Comparison of ENCODE assay signal across 22 cellular contexts in genomic region chr1:85172684-85173337, GRCh38. TPM values are rescaled to one million over a fixed set of nuclear protein-coding genes. Genes with fewer than 3 reads are reported as not detected.
DNase-seq lines count a peak whose midpoint lies in the region; ATAC-seq, FAIRE-seq and TF ChIP-seq lines count a peak whose summit lies in the region.
"Had no signal": no experiment of that assay in that cellular context is flagged by ENCODE, and none has a peak within 500 bp of the region (broad histone marks: within the 10 kb centered on the region; RNA-seq: fewer than 3 reads in every experiment).

No MANE protein-coding gene starts in this region.

- H3K36me3 ChIP-seq in Caco-2 (ENCODE audit: control insufficient read depth, insufficient read depth, low read length) (no peaks in the 10 kb centered on the region), HEK293 (ENCODE audit: control insufficient read depth in 2 of 2, insufficient read depth in 1 of 2, low read length in 2 of 2) (no peaks in the 10 kb centered on the region; a peak in 1 of 3 replicates), K562 (ENCODE audit: control insufficient read depth, insufficient read depth, low read length) (0 out of 3 replicates have a peak, but pooled peaks cover 8% of the 10 kb centered on the region), lower lobe of right lung (peaks cover 4% of the 10 kb centered on the region)
- H3K36me3 ChIP-seq: SJSA1 had no signal

- H3K27ac Mint-ChIP-seq in Caco-2 (ENCODE audit: unreplicated experiment): peak overlapping the region; percentile 8
- H3K27ac Mint-ChIP-seq in immature natural killer cell: no peak overlapping the region

- DNase-seq in Caco-2: no peak
- DNase-seq in K562 (ENCODE audit: extremely low read depth in 1 of 4, low spot score in 3 of 4): peak; percentile 8 to 83 (median 36)
- no peak for DNase-seq in lower lobe of right lung
- DNase-seq in NCI-H524 treated with DMSO at 0.1 percent for 48 hours (lab: John Stamatoyannopoulos, UW): no peak
- no peak for DNase-seq in immature natural killer cell
- DNase-seq: DMS153; Kasumi-1; NCI-H1092 treated with DMSO at 0.1 percent for 48 hours; NCI-H1436; NCI-H187; NCI-H2081 treated with DMSO at 0.1 percent for 48 hours; NCI-H526; NCI-H82; NK-92 treated with Interleukin-12 subunit alpha and Interleukin-12 subunit beta, amount 100 ng/mL, for 24 hours; PC-9 had no signal

- H3K4me1 ChIP-seq in Caco-2 (no peaks in the 10 kb centered on the region), HEK293 (ENCODE audit: control insufficient read depth, insufficient read depth, low read length) (no peaks in the 10 kb centered on the region), K562 (replicated peaks in 1 of 2; ENCODE audit: control insufficient read depth in 2 of 2, insufficient read depth in 2 of 2, low read length in 2 of 2) (peaks cover 0 to 18% of the 10 kb centered on the region in 2 experiments; a peak in 2 of 5 replicates), lower lobe of right lung (no peaks in the 10 kb centered on the region)
- H3K4me1 ChIP-seq: SJSA1 had no signal

- ATAC-seq in K562: peak; percentile 99
- ATAC-seq in lower lobe of right lung: peak; percentile 94 to 95
- ATAC-seq in HG02798 (IDR thresholded peaks at IDR 0.05; ENCODE audit: poor library complexity, unreplicated experiment): no peak
- no peak for ATAC-seq in GM21717 (IDR thresholded peaks at IDR 0.05; ENCODE audit: unreplicated experiment)
- ATAC-seq: HepG2, Right ventricle myocardium inferior had no signal

- H3K27me3 ChIP-seq in Caco-2 (replicated peaks; ENCODE audit: control insufficient read depth, insufficient read depth, low read length) (no peaks in the 10 kb centered on the region), K562 (ENCODE audit: control insufficient read depth in 2 of 2, insufficient read depth in 2 of 2, low read length in 2 of 2) (no peaks in the 10 kb centered on the region), lower lobe of right lung (ENCODE audit: low read depth) (no peaks in the 10 kb centered on the region)

- WGBS in K562 (ENCODE audit: insufficient coverage, low coverage, missing lambda C conversion rate): 0% methylated on average over 4 of the region's 4 CpGs

- H3K9ac ChIP-seq in K562 (ENCODE audit: insufficient read depth in 1 of 2, low read depth in 2 of 2, low read length in 2 of 2): peak overlapping the region in 1 of 2 experiments; percentile 35; a peak in 1 of 4 replicates

- H3K4me3 ChIP-seq in Caco-2 (ENCODE audit: low read depth, low read length): no peak overlapping the region
- H3K4me3 ChIP-seq in HEK293 (ENCODE audit: low read depth, low read length): no peak overlapping the region
- no peak overlapping the region for H3K4me3 ChIP-seq in K562
- H3K4me3 ChIP-seq in lower lobe of right lung: no peak overlapping the region
- H3K4me3 ChIP-seq: PC-9, SJSA1 had no signal

- peak; percentile 95 for FAIRE-seq in K562 (lab: Jason Lieb, UNC)
- FAIRE-seq: GM18507, HepG2 had no signal

- H3K4me1 Mint-ChIP-seq in Caco-2 (ENCODE audit: low read depth, unreplicated experiment): peaks cover 5% of the 10 kb centered on the region
- no peaks in the 10 kb centered on the region for H3K4me1 Mint-ChIP-seq in immature natural killer cell

- TF ChIP-seq POLR2A in K562 (conservative IDR thresholded peaks at IDR 0.05): no peak

- H3K9me1 ChIP-seq in K562 (ENCODE audit: control insufficient read depth, insufficient read depth, low read length): no peaks in the 10 kb centered on the region

- intact Hi-C loops in Caco-2 (cut with micrococcal nuclease; ENCODE audit: unreplicated experiment): no loop called here
- intact Hi-C loops in K562 (cut with micrococcal nuclease): no loop called here
- intact Hi-C loops in lower lobe of right lung (cut with DNase I): no loop called here

- no TSS peak for BruUV-seq in Caco-2 (replicated peaks; lab: Mats Ljungman, UMichigan)
- no TSS peak for BruUV-seq in K562 (replicated peaks; lab: Mats Ljungman, UMichigan)

- POLR2A ChIA-PET in Caco-2 (lab: Charles Lee): no interaction called here
- POLR2A ChIA-PET in HEK293 (lab: Yijun Ruan, JAX): no interaction called here
- POLR2A ChIA-PET in K562 (lab: Yijun Ruan, JAX): interaction anchor here (1.0 kb wide), 1 partner anchor 15 kb away, joined by 3 read pairs; no protein-coding TSS in a partner anchor

- CTCF ChIA-PET in Caco-2 (lab: Charles Lee): no interaction called here
- CTCF ChIA-PET in HEK293 (lab: Yijun Ruan, JAX): interaction anchor here (0.5 kb wide), 1 partner anchor 554 kb away, joined by 3 read pairs; no protein-coding TSS in a partner anchor
- CTCF ChIA-PET in K562 (lab: Yijun Ruan, JAX; ENCODE audit: low intra/inter-chr PET ratio): no interaction called here

- H2AFZ ChIP-seq in K562 (ENCODE audit: low read depth, low read length): peak overlapping the region; percentile 35; the same call in 1 of the 2 replicates
- H2AFZ ChIP-seq: PC-9 had no signal

- peak overlapping the region; percentile 64 for H3K4me2 ChIP-seq in K562 (ENCODE audit: insufficient read depth, low read length)
- H3K4me2 ChIP-seq: PC-9 had no signal

- no peak for TF ChIP-seq RAD21 in K562 (CRISPR knock-in tag; conservative IDR thresholded peaks at IDR 0.05 in 1 of 2, IDR thresholded peaks at IDR 0.05 in 1 of 2)

- no peaks in the 10 kb centered on the region for H3K9me3 ChIP-seq in Caco-2
- no peaks in the 10 kb centered on the region for H3K9me3 ChIP-seq in HEK293 (ENCODE audit: control insufficient read depth, insufficient read depth, low read depth, low read length)
- no peaks in the 10 kb centered on the region for H3K9me3 ChIP-seq in K562 (replicated peaks; ENCODE audit: control insufficient read depth, insufficient read depth, low read depth, low read length)
- no peaks in the 10 kb centered on the region for H3K9me3 ChIP-seq in lower lobe of right lung
- H3K9me3 ChIP-seq: SJSA1 had no signal

- H3K4me3 Mint-ChIP-seq in Caco-2 (ENCODE audit: unreplicated experiment) (no peak overlapping the region), immature natural killer cell (no peak overlapping the region)

- H3K36me3 Mint-ChIP-seq in Caco-2 (ENCODE audit: insufficient read depth, unreplicated experiment): peaks cover 37% of the 10 kb centered on the region
- H3K36me3 Mint-ChIP-seq in immature natural killer cell: no peaks in the 10 kb centered on the region

- no peaks in the 10 kb centered on the region for H4K20me1 ChIP-seq in K562 (replicated peaks; ENCODE audit: control insufficient read depth, insufficient read depth, low read length)

- no peaks in the 10 kb centered on the region for H3K79me2 ChIP-seq in K562 (ENCODE audit: control insufficient read depth, insufficient read depth, low read length)

- H3K27ac ChIP-seq in HEK293 (ENCODE audit: extremely low read depth, low read depth, low read length) (no peak overlapping the region), K562 (ENCODE audit: extremely low read depth, low read depth, low read length) (peak overlapping the region; percentile 54), lower lobe of right lung (no peak overlapping the region)
- H3K27ac ChIP-seq: PC-9, SJSA1 had no signal

- peak; percentile 78 for TF ChIP-seq EP300 in K562 (IDR thresholded peaks at IDR 0.05; ENCODE audit: low read length)

- H3K9me3 Mint-ChIP-seq in Caco-2 (ENCODE audit: unreplicated experiment) (no peaks in the 10 kb centered on the region), immature natural killer cell (peaks cover 0 to 6% (median 0%) of the 10 kb centered on the region in 6 donors)

- in situ Hi-C loops in K562 (cut with MboI): no loop called here

- TF ChIP-seq CTCF in Caco-2 (IDR thresholded peaks at IDR 0.05; ENCODE audit: insufficient read depth in 1 of 2, low read depth in 1 of 2, low read length in 1 of 2, severe bottlenecking in 1 of 2, unreplicated experiment in 1 of 2) (no peak), HEK293 (tag by site-specific recombination; IDR thresholded peaks at IDR 0.05) (no peak), K562 (IDR thresholded peaks at IDR 0.05 in 2 of 3, conservative IDR thresholded peaks at IDR 0.05 in 1 of 3; ENCODE audit: insufficient read depth in 2 of 3, low read depth in 1 of 3, low read length in 3 of 3) (no peak), lower lobe of right lung (IDR thresholded peaks at IDR 0.05) (no peak)

- H3K27me3 Mint-ChIP-seq in Caco-2 (ENCODE audit: insufficient read depth, unreplicated experiment) (no peaks in the 10 kb centered on the region), immature natural killer cell (ENCODE audit: low read depth in 3 of 3) (peaks cover 6 to 11% (median 10%) of the 10 kb centered on the region in 3 donors)

TF ChIP-seq in HEK293, 187 proteins besides CTCF, POLR2A, EP300 and RAD21 (continues in another document):
- TF ChIP-seq KLF8 (tag by site-specific recombination; IDR thresholded peaks at IDR 0.05): no peak

TF ChIP-seq in K562, 482 proteins besides CTCF, POLR2A, EP300 and RAD21 (continues in another document):
- TF ChIP-seq HDAC8 (tag; IDR thresholded peaks at IDR 0.05): no peak
- peak; percentile 67 for TF ChIP-seq MAFG (tag; conservative IDR thresholded peaks at IDR 0.05)
- no peak for TF ChIP-seq HSF4 (CRISPR knock-in tag; IDR thresholded peaks at IDR 0.05; ENCODE audit: borderline replicate concordance)
- peak; percentile 92 for TF ChIP-seq NFE2 (IDR thresholded peaks at IDR 0.05; ENCODE audit: low read depth)
- no peak for TF ChIP-seq SMAD1 (IDR thresholded peaks at IDR 0.05; ENCODE audit: low read depth, low read length, partially characterized antibody)

RNA-seq across cellular contexts. Expression of gene SYDE2, which starts 28.0 kb away (rescaled TPM):
- total RNA-seq in Caco-2 (2022) (19.1 and 19.9 TPM in 2 replicates), K562 (2014; rRNA removed) (4.5 and 5.8 TPM in 2 replicates), K562 (2014; rRNA removed; fragmentation: Illumina TruSeq; extraction: Trizol) (8.6 and 8.7 TPM in 2 replicates), K562 (2015; rRNA removed; fragmentation: Illumina TruSeq; extraction: Trizol) (7.8 and 8.3 TPM in 2 replicates), K562 (2021) (6.0 and 6.4 TPM in 2 replicates), lower lobe of right lung (21.3 TPM)
- total RNA-seq in K562 (2011; cell fraction: chromatin; rRNA removed; ENCODE audit: low replicate concordance): 9.4 and 28.8 TPM in 2 replicates
- 6.0 and 9.7 TPM in 2 replicates for total RNA-seq in K562 (2011; cell fraction: nucleolus; rRNA removed)
- 10.6 and 11.6 TPM in 2 replicates for total RNA-seq in K562 (2011; cell fraction: nucleoplasm; rRNA removed)
- polyA plus RNA-seq in K562 (2011; rRNA removed) (4.9 and 5.5 TPM in 2 replicates), K562 (2014; fragmentation: Illumina TruSeq; extraction: Trizol) (3.3 and 3.9 TPM in 2 replicates), K562 (2014; fragmentation: Nextera tagmentation; extraction: Ambion mirVana) (under 1 TPM; 0.39 to 0.77 TPM), K562 (2014; rRNA removed) (2.3 and 2.6 TPM in 2 replicates), immature natural killer cell (under 1 TPM; 0.08 to 0.98 (median 0.12) TPM)
- polyA plus RNA-seq in K562 (2011; cell fraction: cytosol; rRNA removed): 1.4 and 2.3 TPM in 2 replicates
- polyA plus RNA-seq in K562 (2011; cell fraction: nucleus; rRNA removed): 3.5 and 4.2 TPM in 2 replicates
- 2.0 and 2.1 TPM in 2 replicates for polyA plus RNA-seq in K562 (2012)
- 22.0 and 27.4 TPM in 2 replicates for polyA minus RNA-seq in K562 (2011; rRNA and poly(A)+ RNA removed)
- 7.5 and 8.6 TPM in 2 replicates for polyA minus RNA-seq in K562 (2011; cell fraction: cytosol; rRNA and poly(A)+ RNA removed)
- 10.0 and 19.5 TPM in 2 replicates for polyA minus RNA-seq in K562 (2011; cell fraction: nucleus; rRNA and poly(A)+ RNA removed)

Comparison
In these comparisons a context has a peak if more than half of its experiments do, and no peak if none do; other contexts are left out.
1. DNase-seq: peak in K562 (4 of 4); none in Caco-2 (0 of 2), lower lobe of right lung (single experiment), NCI-H524 treated with DMSO at 0.1 percent for 48 hours (single experiment) and immature natural killer cell (0 of 3).
2. ATAC-seq: peak in K562 (single experiment) and lower lobe of right lung (2 of 2); none in HG02798 (single experiment) and GM21717 (single experiment).